Comparison of ENCODE assay signal across 8 cellular contexts in the genomic region with DNA sequence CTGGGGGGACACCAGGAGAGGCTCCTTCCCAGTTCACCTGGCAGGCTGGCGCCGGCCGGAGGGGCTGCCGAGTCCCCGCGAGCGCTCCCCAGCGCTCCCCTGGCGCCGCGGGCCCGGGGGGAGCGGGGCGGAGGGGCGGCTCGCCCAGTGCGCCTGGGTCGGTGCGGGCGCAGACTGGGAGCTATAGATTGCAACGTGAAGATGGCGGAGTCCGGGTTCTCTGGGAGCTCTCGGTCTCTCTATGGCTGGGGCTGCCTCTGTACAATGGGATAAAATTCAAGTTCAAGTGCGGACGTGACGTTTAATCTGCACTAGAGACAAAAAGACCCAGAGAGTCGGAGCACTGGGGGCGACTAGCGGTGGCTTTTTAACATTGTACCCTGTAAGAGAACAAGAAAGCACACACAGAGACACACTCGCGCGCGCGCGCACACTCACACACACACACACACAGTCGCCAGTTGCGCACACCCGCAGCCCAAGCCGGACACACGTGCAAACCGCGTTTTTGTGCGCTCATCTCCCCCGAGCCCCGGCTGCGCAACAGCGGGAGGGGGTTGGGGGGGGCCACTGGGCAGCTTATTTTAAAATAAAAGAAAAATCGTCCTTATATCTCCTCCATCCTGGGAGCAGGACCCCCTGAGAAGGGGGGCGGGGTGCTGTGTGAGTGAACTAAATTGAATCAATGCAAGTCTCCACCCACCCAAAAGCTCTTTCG. TPM values are rescaled to one million over a fixed set of nuclear protein-coding genes. Genes with fewer than 3 reads are reported as not detected.
DNase-seq lines count a peak whose midpoint lies in the region; ATAC-seq and TF ChIP-seq lines count a peak whose summit lies in the region.

A gene (minus strand): TSS at position 247 of the 718 bp plus-strand sequence. CDS start 979 bp downstream, outside the sequence.

- no peak within 1 kb of the TSS for H3K23ac ChIP-seq in H9 (ENCODE audit: insufficient read length, low read depth, low read length)

- H4K20me1 ChIP-seq in H9 (ENCODE audit: control insufficient read depth, insufficient read depth, insufficient read length) (no peaks in the 10 kb centered on the region), MM.1S (ENCODE audit: insufficient read depth, low read length) (no peaks in the 10 kb centered on the region)

- peak; percentile 76 for ATAC-seq in SK-N-SH treated with all-trans-retinoic acid at 6 μM for 48 hours
- peak; percentile 17 to 59 (median 48) for ATAC-seq in psoas muscle

- 0 out of 2 replicates have a peak within 1 kb of the TSS, but pooled peaks have one; percentile 52 for H3K14ac ChIP-seq in H9 (ENCODE audit: insufficient read depth, low read length)

- H2BK12ac ChIP-seq in H9 (ENCODE audit: insufficient read length, low read depth, low read length), result no peak within 1 kb of the TSS

- H3K9me2 ChIP-seq in MM.1S (replicated peaks; ENCODE audit: insufficient read depth, low read length), result no peaks in the 10 kb centered on the region

- H3K9me3 Mint-ChIP-seq in H9, result peaks cover 0 to 4% of the 10 kb centered on the region in 2 experiments; a peak in 1 of 5 replicates
- no peaks in the 10 kb centered on the region for H3K9me3 Mint-ChIP-seq in activated naive CD4-positive, alpha-beta T cell treated with anti-CD3 and anti-CD28 coated beads, Interleukin-2, amount 10 ng/mL, durations not matched to agents 7 days and 5 days

- H3K4me1 Mint-ChIP-seq in H9, result peaks cover 36 to 62% of the 10 kb centered on the region in 2 experiments
- peaks cover 35% of the 10 kb centered on the region for H3K4me1 Mint-ChIP-seq in activated naive CD4-positive, alpha-beta T cell treated with anti-CD3 and anti-CD28 coated beads, Interleukin-2, amount 10 ng/mL, durations not matched to agents 7 days and 5 days

- H3K4me1 ChIP-seq in H9 (ENCODE audit: insufficient read depth, low read length) (0 out of 2 replicates have a peak, but pooled peaks cover 7% of the 10 kb centered on the region), MM.1S (ENCODE audit: low read length) (no peaks in the 10 kb centered on the region), psoas muscle (peaks cover 12% of the 10 kb centered on the region), vagina (peaks cover 30% of the 10 kb centered on the region)

- H3F3A ChIP-seq in MM.1S (ENCODE audit: insufficient read depth, low read length), result no peaks in the 10 kb centered on the region

- H3K36me3 Mint-ChIP-seq in H9 (ENCODE audit: insufficient read depth in 1 of 3, low read depth in 3 of 3), result no peaks in the 10 kb centered on the region
- H3K36me3 Mint-ChIP-seq in activated naive CD4-positive, alpha-beta T cell treated with anti-CD3 and anti-CD28 coated beads, Interleukin-2, amount 10 ng/mL, durations not matched to agents 7 days and 5 days, result peaks cover 28% of the 10 kb centered on the region

- no CpG with 5 or more reads among the region's 51 CpGs for WGBS in H9 (ENCODE audit: extremely low coverage, insufficient read length, low lambda C conversion rate)
- WGBS in psoas muscle, 3 donors, result 0 to 1% (median 1%) methylated on average over 44 to 51 of the region's 51 CpGs

- H3T11ph ChIP-seq in H9 (ENCODE audit: low read length), result no peak within 1 kb of the TSS

- no peak within 1 kb of the TSS for H3K56ac ChIP-seq in H9 (ENCODE audit: insufficient read length, low read depth, low read length)

- H3K23me2 ChIP-seq in H9 (ENCODE audit: insufficient read length, low read depth, low read length, poor library complexity, severe bottlenecking), result peaks cover 33% of the 10 kb centered on the region

- H3K9me3 ChIP-seq in H9 (ENCODE audit: control insufficient read depth, low read depth, low read length) (no peaks in the 10 kb centered on the region), MM.1S (replicated peaks; ENCODE audit: insufficient read depth, low read length) (no peaks in the 10 kb centered on the region), psoas muscle (no peaks in the 10 kb centered on the region), vagina (no peaks in the 10 kb centered on the region)

- H3K4me3 Mint-ChIP-seq in H9, result peak within 1 kb of the TSS; percentile 80 to 84
- peak within 1 kb of the TSS; percentile 92 for H3K4me3 Mint-ChIP-seq in activated naive CD4-positive, alpha-beta T cell treated with anti-CD3 and anti-CD28 coated beads, Interleukin-2, amount 10 ng/mL, durations not matched to agents 7 days and 5 days

- CTCF ChIA-PET in activated naive CD4-positive, alpha-beta T cell treated with anti-CD3 and anti-CD28 coated beads, Interleukin-2, amount 10 ng/mL, durations not matched to agents 7 days and 5 days (lab: Charles Lee), result interaction anchor here (0.6 to 1.5 kb wide), 10 partner anchors 36 to 1133 kb away, joined by 3 to 11 read pairs (median 4); no protein-coding TSS in a partner anchor

- H4K5ac ChIP-seq in H9 (ENCODE audit: insufficient read length, low read depth, low read length), result no peak within 1 kb of the TSS

- no peak within 1 kb of the TSS for H2BK5ac ChIP-seq in H9 (ENCODE audit: insufficient read length, low read length)

- H3K79me2 ChIP-seq in H9 (ENCODE audit: insufficient read depth, low read length), result no peaks in the 10 kb centered on the region; the same call in 1 of the 2 replicates
- no peaks in the 10 kb centered on the region for H3K79me2 ChIP-seq in MM.1S (ENCODE audit: low read length)

- H3K36me3 ChIP-seq in MM.1S (replicated peaks; ENCODE audit: insufficient read depth, low read length), result no peaks in the 10 kb centered on the region
- H3K36me3 ChIP-seq in psoas muscle (ENCODE audit: insufficient read depth in 1 of 2, low read depth in 1 of 2), result no peaks in the 10 kb centered on the region
- no peaks in the 10 kb centered on the region for H3K36me3 ChIP-seq in vagina

- H2AK5ac ChIP-seq in H9 (ENCODE audit: insufficient read length, low read length), result no peak within 1 kb of the TSS

- H4K91ac ChIP-seq in H9 (ENCODE audit: insufficient read length, low read depth, low read length), result no peak within 1 kb of the TSS

- H2AFZ ChIP-seq in H9 (ENCODE audit: low read length), result no peak within 1 kb of the TSS
- peak within 1 kb of the TSS; percentile 63; the same call in 1 of the 2 replicates for H2AFZ ChIP-seq in MM.1S (ENCODE audit: low read length)

- H2BK15ac ChIP-seq in H9 (ENCODE audit: low read depth, low read length), result no peak within 1 kb of the TSS; the same call in 1 of the 2 replicates

- H3K79me1 ChIP-seq in H9 (ENCODE audit: insufficient read depth, low read depth, low read length, poor library complexity, severe bottlenecking), result no peaks in the 10 kb centered on the region

- TF ChIP-seq POLR2A in vagina (IDR thresholded peaks at IDR 0.05), result peak in 1 of 2 donors; percentile 37

- peaks cover 42% of the 10 kb centered on the region for H3K27me3 Mint-ChIP-seq in H9 (ENCODE audit: low read depth)
- peaks cover 31% of the 10 kb centered on the region for H3K27me3 Mint-ChIP-seq in activated naive CD4-positive, alpha-beta T cell treated with anti-CD3 and anti-CD28 coated beads, Interleukin-2, amount 10 ng/mL, durations not matched to agents 7 days and 5 days

- DNase-seq in ELF-1 (ENCODE audit: low read depth, low spot score) (peak; percentile 77), H9 (peak; percentile 79), MM.1S (peak; percentile 80), head of caudate nucleus (peak; percentile 53 to 95 (median 80)), psoas muscle (peak; percentile 35 to 66), vagina (ENCODE audit: extremely low spot score in 2 of 2) (no peak)
- peak; percentile 95 for DNase-seq in activated naive CD4-positive, alpha-beta T cell treated with anti-CD3 and anti-CD28 coated beads, Interleukin-2, amount 10 ng/mL, durations not matched to agents 7 days and 5 days

- no peak within 1 kb of the TSS for H3K4ac ChIP-seq in H9 (ENCODE audit: low read depth, low read length)

- H2BK20ac ChIP-seq in H9 (ENCODE audit: low read depth, low read length, poor library complexity, severe bottlenecking), result no peak within 1 kb of the TSS

- H3K4me2 ChIP-seq in H9 (ENCODE audit: insufficient read depth, insufficient read length, low read length) (peak within 1 kb of the TSS; percentile 98), MM.1S (ENCODE audit: low read depth, low read length) (peak within 1 kb of the TSS; percentile 82)

- H2BK120ac ChIP-seq in H9 (ENCODE audit: low read depth, low read length, poor library complexity, severe bottlenecking), result no peak within 1 kb of the TSS

- peak within 1 kb of the TSS; percentile 55 for H3K4me3 ChIP-seq in MM.1S (ENCODE audit: low read length)
- H3K4me3 ChIP-seq in psoas muscle, result peak within 1 kb of the TSS; percentile 58
- peak within 1 kb of the TSS; percentile 45 to 55 for H3K4me3 ChIP-seq in vagina

- no peak within 1 kb of the TSS for H3K18ac ChIP-seq in H9 (ENCODE audit: insufficient read length, low read depth, low read length)

- no peak within 1 kb of the TSS for H4K8ac ChIP-seq in H9 (replicated peaks; ENCODE audit: insufficient read length, low read depth, low read length)

- peak within 1 kb of the TSS; percentile 12 to 68 (median 27); a peak in 2 of 7 replicates for H3K27ac Mint-ChIP-seq in H9
- peak within 1 kb of the TSS; percentile 99 for H3K27ac Mint-ChIP-seq in activated naive CD4-positive, alpha-beta T cell treated with anti-CD3 and anti-CD28 coated beads, Interleukin-2, amount 10 ng/mL, durations not matched to agents 7 days and 5 days

- H3K27ac ChIP-seq in H9 (ENCODE audit: insufficient read length, low read depth, low read length) (no peak within 1 kb of the TSS), MM.1S (ENCODE audit: low read length) (no peak within 1 kb of the TSS), psoas muscle (no peak within 1 kb of the TSS), vagina (peak within 1 kb of the TSS; percentile 75)

- intact Hi-C loops in head of caudate nucleus (cut with DNase I), result no loop called here
- intact Hi-C loops in psoas muscle (cut with DNase I), result no loop called here
- intact Hi-C loops in vagina (cut with DNase I), result no loop called here

- H3K9ac ChIP-seq in H9 (ENCODE audit: extremely low read depth, insufficient read length, low read length), result no peak within 1 kb of the TSS
- H3K9ac ChIP-seq in MM.1S (ENCODE audit: low read length), result peak within 1 kb of the TSS; percentile 42; the same call in 1 of the 2 replicates

- no peaks in the 10 kb centered on the region; the same call in 1 of the 2 replicates for H3K27me3 ChIP-seq in H9 (ENCODE audit: insufficient read depth, low read length)
- H3K27me3 ChIP-seq in MM.1S (replicated peaks; ENCODE audit: insufficient read depth, low read length), result no peaks in the 10 kb centered on the region
- H3K27me3 ChIP-seq in psoas muscle (ENCODE audit: insufficient read depth in 3 of 3, low read length in 2 of 3), result peaks cover 13 to 94% (median 39%) of the 10 kb centered on the region in 3 donors
- peaks cover 9% of the 10 kb centered on the region for H3K27me3 ChIP-seq in vagina

- TF ChIP-seq CTCF in H9 (conservative IDR thresholded peaks at IDR 0.05), result peak; percentile 65
- peak; percentile 39 for TF ChIP-seq CTCF in MM.1S (IDR thresholded peaks at IDR 0.05; ENCODE audit: low read length)
- TF ChIP-seq CTCF in psoas muscle (IDR thresholded peaks at IDR 0.05), result peak; percentile 18
- peak in 1 of 3 experiments; percentile 32 for TF ChIP-seq CTCF in vagina (IDR thresholded peaks at IDR 0.05)

TF ChIP-seq in SK-N-SH treated with all-trans-retinoic acid at 6 μM for 48 hours, 23 proteins besides CTCF, POLR2A, EP300 and RAD21 (continues in another document):
- no peak for TF ChIP-seq ZNF8 (CRISPR knock-in tag; IDR thresholded peaks at IDR 0.05)
- no peak for TF ChIP-seq TOX (CRISPR knock-in tag; IDR thresholded peaks at IDR 0.05; ENCODE audit: borderline replicate concordance)

RNA-seq across cellular contexts. Expression of the gene that starts here (rescaled TPM):
- total RNA-seq in H9 (2021) (4.9 and 5.1 TPM in 2 replicates), psoas muscle (under 1 TPM in 3 of 4 donors, not detected in 1; 0.15 to 0.34 (median 0.17) TPM), vagina (11.5 TPM)
- polyA plus RNA-seq in psoas muscle, result under 1 TPM in 2 of 3 donors, not detected in 1; 0.01 to 0.03 TPM

Comparison
In these comparisons a context has a peak if more than half of its experiments do, and no peak if none do; other contexts are left out.
1. Peak in DNase-seq, ATAC-seq and H3K4me3 ChIP-seq in psoas muscle; RNA of the gene not detected or under 1 TPM.
2. DNase-seq: peak in ELF-1 (single experiment), H9 (single experiment), MM.1S (single experiment), activated naive CD4-positive, alpha-beta T cell treated with anti-CD3 and anti-CD28 coated beads, Interleukin-2, amount 10 ng/mL, durations not matched to agents 7 days and 5 days (single experiment) and head of caudate nucleus (42 of 42); none in vagina (0 of 2).
3. Peak in every context shown above with its lines, with median percentiles within 50 percentile points of each other: H3K4me3 ChIP-seq.